In the genomic region with DNA sequence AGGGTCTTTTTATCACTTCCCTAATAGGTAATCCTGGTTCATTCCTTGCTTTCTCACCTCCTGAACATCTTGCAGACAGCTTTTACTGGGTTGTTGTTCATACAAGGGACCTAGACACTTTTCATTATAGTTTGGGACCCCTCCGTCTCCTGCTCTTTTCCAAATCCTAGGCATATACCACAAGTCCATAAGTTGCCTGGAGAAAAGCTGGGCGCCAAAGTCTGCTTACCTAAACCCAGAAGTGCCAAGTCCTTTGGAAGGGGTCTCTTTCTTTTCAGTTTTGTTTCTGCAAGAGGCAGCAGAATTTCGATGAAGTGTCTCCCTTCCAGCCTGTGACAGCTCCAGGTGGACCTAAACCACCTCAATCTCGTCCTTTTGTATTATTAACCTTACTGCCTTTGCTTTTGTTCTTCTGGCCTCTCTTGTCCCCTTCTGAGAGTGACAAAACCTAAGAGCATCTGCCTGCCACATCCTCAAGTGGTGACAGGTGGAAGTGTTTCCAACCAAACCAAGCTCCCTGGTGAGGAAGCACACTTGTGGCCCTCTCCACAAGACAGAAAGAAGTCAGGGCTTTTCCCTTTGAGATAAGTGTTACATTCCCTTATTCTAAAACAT, we compare ENCODE assay signal across 8 cellular contexts. TPM values are rescaled to one million over a fixed set of nuclear protein-coding genes. Genes with fewer than 3 reads are reported as not detected.
DNase-seq lines count a peak whose midpoint lies in the region; ATAC-seq and TF ChIP-seq lines count a peak whose summit lies in the region.

No MANE protein-coding gene starts in this region.

- TF ChIP-seq CTCF in natural killer cell (IDR thresholded peaks at IDR 0.05) (no peak), cardiac fibroblast (IDR thresholded peaks at IDR 0.05; ENCODE audit: low read depth, low read length) (peak; percentile 1), GM20000 (IDR thresholded peaks at IDR 0.05; ENCODE audit: extremely low read depth, missing control alignments) (no peak)

- no peak overlapping the region for H3K27ac Mint-ChIP-seq in natural killer cell
- H3K27ac Mint-ChIP-seq in natural killer cell treated with Interleukin-12 subunit alpha and Interleukin-12 subunit beta and Interleukin-15 and Interleukin-18, amount 100 ng/mL, for 72 hours = no peak overlapping the region

- no peaks in the 10 kb centered on the region for H3K36me3 Mint-ChIP-seq in natural killer cell
- no peaks in the 10 kb centered on the region for H3K36me3 Mint-ChIP-seq in natural killer cell treated with Interleukin-12 subunit alpha and Interleukin-12 subunit beta and Interleukin-15 and Interleukin-18, amount 100 ng/mL, for 72 hours

- no peak overlapping the region for H3K4me3 Mint-ChIP-seq in natural killer cell
- H3K4me3 Mint-ChIP-seq in natural killer cell treated with Interleukin-12 subunit alpha and Interleukin-12 subunit beta and Interleukin-15 and Interleukin-18, amount 100 ng/mL, for 72 hours = no peak overlapping the region

- no peaks in the 10 kb centered on the region for H3K4me1 Mint-ChIP-seq in natural killer cell
- no peaks in the 10 kb centered on the region for H3K4me1 Mint-ChIP-seq in natural killer cell treated with Interleukin-12 subunit alpha and Interleukin-12 subunit beta and Interleukin-15 and Interleukin-18, amount 100 ng/mL, for 72 hours (ENCODE audit: low read depth in 2 of 2)

- ATAC-seq in natural killer cell (peak in 2 of 3 donors; percentile 46 to 54), GM21528 (IDR thresholded peaks at IDR 0.05; ENCODE audit: low FRiP score, unreplicated experiment) (no peak)
- no peak for ATAC-seq in natural killer cell treated with Interleukin-12 subunit alpha and Interleukin-12 subunit beta and Interleukin-15 and Interleukin-18, amount 100 ng/mL, for 72 hours

- no peak overlapping the region for H3K4me3 ChIP-seq in cardiac fibroblast (replicated peaks in 1 of 2; ENCODE audit: low read depth in 2 of 2, low read length in 2 of 2)

- DNase-seq in natural killer cell = no peak
- no peak for DNase-seq in natural killer cell treated with Interleukin-12 subunit alpha and Interleukin-12 subunit beta and Interleukin-15 and Interleukin-18, amount 100 ng/mL, for 72 hours (ENCODE audit: low spot score)
- peak; percentile 61 for DNase-seq in NCI-H2227 (lab: John Stamatoyannopoulos, UW; ENCODE audit: unreplicated experiment)
- no peak for DNase-seq in cardiac fibroblast (ENCODE audit: low read depth in 2 of 2)
- no peak for DNase-seq in GM20000 (ENCODE audit: low spot score)
- no peak for DNase-seq in NK-92 (lab: John Stamatoyannopoulos, UW; ENCODE audit: unreplicated experiment)
- DNase-seq in glomerular visceral epithelial cell (ENCODE audit: extremely low spot score) = no peak

- intact Hi-C loops in natural killer cell (cut with micrococcal nuclease) = no loop called here

- no peaks in the 10 kb centered on the region for H3K27me3 Mint-ChIP-seq in natural killer cell (ENCODE audit: low read depth in 2 of 2)
- H3K27me3 Mint-ChIP-seq in natural killer cell treated with Interleukin-12 subunit alpha and Interleukin-12 subunit beta and Interleukin-15 and Interleukin-18, amount 100 ng/mL, for 72 hours = no peaks in the 10 kb centered on the region

- H3K9me3 Mint-ChIP-seq in natural killer cell = no peaks in the 10 kb centered on the region
- no peaks in the 10 kb centered on the region for H3K9me3 Mint-ChIP-seq in natural killer cell treated with Interleukin-12 subunit alpha and Interleukin-12 subunit beta and Interleukin-15 and Interleukin-18, amount 100 ng/mL, for 72 hours

RNA-seq across cellular contexts. Expression of gene P2RY6, which starts 19.5 kb away (rescaled TPM):
- total RNA-seq in natural killer cell = under 1 TPM in 2 of 3 donors, not detected in 1; 0.24 to 0.40 TPM
- not detected for total RNA-seq in natural killer cell treated with Interleukin-12 subunit alpha and Interleukin-12 subunit beta and Interleukin-15 and Interleukin-18, amount 100 ng/mL, for 72 hours

RNA-seq across cellular contexts. Expression of gene P2RY2, which starts 34.6 kb away (rescaled TPM):
- total RNA-seq in natural killer cell = 1 to 10 TPM in 1 of 3 donors, under 1 TPM in 2; 0.27 to 1.0 (median 0.90) TPM
- total RNA-seq in natural killer cell treated with Interleukin-12 subunit alpha and Interleukin-12 subunit beta and Interleukin-15 and Interleukin-18, amount 100 ng/mL, for 72 hours = under 1 TPM in 1 of 2 donors, not detected in 1; 0.20 TPM

RNA-seq across cellular contexts. Expression of gene ARHGEF17, which starts 55.4 kb away (rescaled TPM):
- total RNA-seq in natural killer cell = under 1 TPM; 0.02 to 0.88 (median 0.50) TPM
- under 1 TPM in 1 of 2 donors, not detected in 1; 0.95 TPM for total RNA-seq in natural killer cell treated with Interleukin-12 subunit alpha and Interleukin-12 subunit beta and Interleukin-15 and Interleukin-18, amount 100 ng/mL, for 72 hours

Comparison
In these comparisons a context has a peak if more than half of its experiments do, and no peak if none do; other contexts are left out.
1. ATAC-seq: peak in natural killer cell (2 of 3); none in natural killer cell treated with Interleukin-12 subunit alpha and Interleukin-12 subunit beta and Interleukin-15 and Interleukin-18, amount 100 ng/mL, for 72 hours (0 of 2) and GM21528 (single experiment).